In the genomic region with DNA sequence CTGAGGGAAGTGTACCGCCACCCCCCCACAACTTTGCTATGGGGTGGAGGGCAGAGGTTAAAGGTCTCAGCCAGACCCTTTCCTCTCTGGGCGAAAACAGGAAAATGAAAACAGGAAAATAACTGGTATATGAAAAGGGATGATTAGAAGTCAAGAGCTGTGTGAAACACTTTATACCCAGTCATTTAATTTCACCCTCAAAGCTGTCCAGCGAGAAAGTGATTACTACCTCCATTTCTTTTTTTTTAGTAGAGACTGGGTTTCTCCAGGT, we compare ENCODE assay signal across 10 cellular contexts. TPM values are rescaled to one million over a fixed set of nuclear protein-coding genes. Genes with fewer than 3 reads are reported as not detected.
A peak's percentile ranks its signal among the peaks of the same experiment; 100 is the strongest.
DNase-seq lines count a peak whose midpoint lies in the region; ATAC-seq and TF ChIP-seq lines count a peak whose summit lies in the region.
"Had no signal": no experiment of that assay in that cellular context is flagged by ENCODE, and none has a peak within 500 bp of the region (broad histone marks: within the 10 kb centered on the region; RNA-seq: fewer than 3 reads in every experiment).

No MANE protein-coding gene starts in this region.

- intact Hi-C loops in PC-9 (cut with micrococcal nuclease; ENCODE audit: unreplicated experiment): no loop called here

- H3F3A ChIP-seq in DOHH2 (ENCODE audit: control insufficient read depth, insufficient read depth): peaks cover 2% of the 10 kb centered on the region; the same call in 1 of the 2 replicates
- peaks cover 20% of the 10 kb centered on the region; the same call in 1 of the 2 replicates for H3F3A ChIP-seq in PC-9 (ENCODE audit: insufficient read depth, low read depth)

- H3K27me3 ChIP-seq in DOHH2 (ENCODE audit: control insufficient read depth, low read length): no peaks in the 10 kb centered on the region
- no peaks in the 10 kb centered on the region for H3K27me3 ChIP-seq in PC-9 (ENCODE audit: insufficient read depth, low read depth)
- H3K27me3 ChIP-seq: SJSA1 had no signal

- H3K9me2 ChIP-seq in DOHH2 (replicated peaks; ENCODE audit: control insufficient read depth, low read length): no peaks in the 10 kb centered on the region
- H3K9me2 ChIP-seq in PC-9 (ENCODE audit: insufficient read depth): no peaks in the 10 kb centered on the region

- DNase-seq in PC-9 (no peak), epithelial cell of prostate (ENCODE audit: low read depth, low spot score) (no peak), progenitor cell of endocrine pancreas (ENCODE audit: low spot score, unreplicated experiment) (no peak), inferior parietal cortex (ENCODE audit: extremely low spot score) (no peak), C1 segment of cervical spinal cord (lab: John Stamatoyannopoulos, UW) (no peak), NCI-H1105 (lab: John Stamatoyannopoulos, UW) (no peak)

- H2AFZ ChIP-seq in PC-9: peak overlapping the region; percentile 90

- H3K36me3 ChIP-seq in DOHH2 (ENCODE audit: control insufficient read depth, low read length): no peaks in the 10 kb centered on the region
- no peaks in the 10 kb centered on the region; the same call in 1 of the 2 replicates for H3K36me3 ChIP-seq in PC-9 (ENCODE audit: low read depth)

- CTCF ChIA-PET in PC-9 (lab: Charles Lee): interaction anchor here (2.1 kb wide), 1 partner anchor 14 kb away, joined by 4 read pairs; no protein-coding TSS in a partner anchor

- POLR2A ChIA-PET in PC-9 (lab: Charles Lee; ENCODE audit: unreplicated experiment): interaction anchor here (0.6 kb wide), 2 partner anchors 13 to 42 kb away, joined by 7 to 10 read pairs; no protein-coding TSS in a partner anchor

- H3K4me1 ChIP-seq in DOHH2 (ENCODE audit: control insufficient read depth, low read length) (peaks cover 15% of the 10 kb centered on the region), PC-9 (replicated peaks; ENCODE audit: insufficient read depth) (peaks cover 11% of the 10 kb centered on the region)

- H3K4me1 Mint-ChIP-seq in progenitor cell of endocrine pancreas (ENCODE audit: low read depth): peaks cover 15% of the 10 kb centered on the region

- no peak for ATAC-seq in GM18861 (IDR thresholded peaks at IDR 0.05; ENCODE audit: unreplicated experiment)

- H3K4me2 ChIP-seq in DOHH2 (ENCODE audit: low read length): peak overlapping the region; percentile 79
- peak overlapping the region; percentile 91 for H3K4me2 ChIP-seq in PC-9

- H3K27ac ChIP-seq in DOHH2 (ENCODE audit: low read depth, low read length) (no peak overlapping the region), PC-9 (peak overlapping the region; percentile 63), epithelial cell of prostate (peak overlapping the region; percentile 72)

- H3K27me3 Mint-ChIP-seq in progenitor cell of endocrine pancreas: peaks cover 10% of the 10 kb centered on the region

- H3K4me3 Mint-ChIP-seq in progenitor cell of endocrine pancreas (ENCODE audit: low read depth): peak overlapping the region; percentile 60

- peak overlapping the region; percentile 76 for H3K4me3 ChIP-seq in DOHH2 (ENCODE audit: low read length)
- peak overlapping the region; percentile 74 for H3K4me3 ChIP-seq in PC-9

- peaks cover 15% of the 10 kb centered on the region for H3K36me3 Mint-ChIP-seq in progenitor cell of endocrine pancreas (ENCODE audit: insufficient read depth)

- H3K9me3 Mint-ChIP-seq in progenitor cell of endocrine pancreas (ENCODE audit: low read depth): no peaks in the 10 kb centered on the region

- H3K9me3 ChIP-seq in DOHH2 (ENCODE audit: control insufficient read depth, insufficient read depth, low read length) (no peaks in the 10 kb centered on the region), PC-9 (ENCODE audit: insufficient read depth, low read depth) (no peaks in the 10 kb centered on the region)
- H3K9me3 ChIP-seq: SJSA1 had no signal

- TF ChIP-seq CTCF in DOHH2 (IDR thresholded peaks at IDR 0.05; ENCODE audit: low read depth, low read length, poor library complexity, severe bottlenecking): no peak
- no peak for TF ChIP-seq CTCF in PC-9 (conservative IDR thresholded peaks at IDR 0.05)
- TF ChIP-seq CTCF in progenitor cell of endocrine pancreas (IDR thresholded peaks at IDR 0.05; ENCODE audit: unreplicated experiment): no peak

- H3K79me2 ChIP-seq in DOHH2 (ENCODE audit: control insufficient read depth, low read length): no peaks in the 10 kb centered on the region
- H3K79me2 ChIP-seq in PC-9 (ENCODE audit: low read depth): peaks cover 14% of the 10 kb centered on the region

- BruUV-seq in PC-9 (replicated peaks; lab: Mats Ljungman, UMichigan): no TSS peak

- H4K20me1 ChIP-seq in DOHH2 (ENCODE audit: control insufficient read depth, insufficient read depth, low read depth, low read length) (no peaks in the 10 kb centered on the region), PC-9 (ENCODE audit: insufficient read depth) (no peaks in the 10 kb centered on the region)

- peak overlapping the region; percentile 84 for H3K27ac Mint-ChIP-seq in progenitor cell of endocrine pancreas

RNA-seq across cellular contexts. Expression of gene PHLDB3, which starts 0.6 kb away (rescaled TPM):
- total RNA-seq in PC-9 (2021): 36.7 and 50.7 TPM in 2 replicates
- 20.3 and 23.4 TPM in 2 replicates for total RNA-seq in progenitor cell of endocrine pancreas

RNA-seq across cellular contexts. Expression of gene ETHE1, which starts 21.9 kb away (rescaled TPM):
- total RNA-seq in PC-9 (2021): 83.4 and 89.3 TPM in 2 replicates
- total RNA-seq in progenitor cell of endocrine pancreas: 24.4 and 28.0 TPM in 2 replicates

RNA-seq across cellular contexts. Expression of gene ZNF575, which starts 27.9 kb away (rescaled TPM):
- total RNA-seq in PC-9 (2021) (5.2 and 6.5 TPM in 2 replicates), progenitor cell of endocrine pancreas (0.60 and 0.74 TPM in 2 replicates)
- total RNA-seq: M059J had no signal

RNA-seq across cellular contexts. Expression of gene LYPD3, which starts 39.7 kb away (rescaled TPM):
- total RNA-seq in PC-9 (2021): 70.8 and 78.3 TPM in 2 replicates
- total RNA-seq in progenitor cell of endocrine pancreas: 0.47 and 0.60 TPM in 2 replicates
